11 cellular contexts compared by ENCODE assay signal in genomic region chr1:10779201-10779600, GRCh38. TPM values are rescaled to one million over a fixed set of nuclear protein-coding genes. Genes with fewer than 3 reads are reported as not detected.
DNase-seq lines count a peak whose midpoint lies in the region; ATAC-seq and TF ChIP-seq lines count a peak whose summit lies in the region.
"Had no signal": no experiment of that assay in that cellular context is flagged by ENCODE, and none has a peak within 500 bp of the region (broad histone marks: within the 10 kb centered on the region; RNA-seq: fewer than 3 reads in every experiment).

No MANE protein-coding gene starts in this region.

- peak; percentile 53 for DNase-seq in COLO829 (ENCODE audit: low spot score)
- DNase-seq in NCI-H1092 (lab: John Stamatoyannopoulos, UW): peak; percentile 86
- peak; percentile 70 for DNase-seq in RKO (ENCODE audit: low spot score)
- peak; percentile 29 for DNase-seq in kidney epithelial cell (ENCODE audit: low read depth)
- DNase-seq in stimulated activated naive CD8-positive, alpha-beta T cell treated with anti-CD3 and anti-CD28 coated beads, Interleukin-15, amount 100 ng/mL, for 72 hours: no peak
- no peak for DNase-seq in activated effector memory CD4-positive, alpha-beta T cell treated with anti-CD3 and anti-CD28 coated beads, Interleukin-2, amount 50 U/mL, for 16 hours
- DNase-seq: activated naive CD4-positive, alpha-beta T cell treated with Interleukin-2 at 50 U/mL for 16 hours; CD4-positive, alpha-beta T cell; endodermal cell had no signal

- H3K4me3 Mint-ChIP-seq in stimulated activated naive CD8-positive, alpha-beta T cell treated with anti-CD3 and anti-CD28 coated beads, Interleukin-15, amount 100 ng/mL, for 72 hours: no peak overlapping the region
- H3K4me3 Mint-ChIP-seq: CD4-positive, alpha-beta T cell; endodermal cell had no signal

- H3K27me3 Mint-ChIP-seq in stimulated activated naive CD8-positive, alpha-beta T cell treated with anti-CD3 and anti-CD28 coated beads, Interleukin-15, amount 100 ng/mL, for 72 hours: no peaks in the 10 kb centered on the region

- no peaks in the 10 kb centered on the region for H3K36me3 ChIP-seq in kidney epithelial cell (ENCODE audit: control insufficient read depth, insufficient read depth, low read length)

- H3K27me3 ChIP-seq in kidney epithelial cell (ENCODE audit: control insufficient read depth, insufficient read depth, low read length): peaks cover 11% of the 10 kb centered on the region

- no peak for TF ChIP-seq CTCF in kidney epithelial cell (IDR thresholded peaks at IDR 0.05; ENCODE audit: insufficient read depth, low read length, poor library complexity, severe bottlenecking)

- no peak overlapping the region for H3K4me3 ChIP-seq in kidney epithelial cell (ENCODE audit: low read depth, low read length)

- H3K9me3 Mint-ChIP-seq in stimulated activated naive CD8-positive, alpha-beta T cell treated with anti-CD3 and anti-CD28 coated beads, Interleukin-15, amount 100 ng/mL, for 72 hours: no peaks in the 10 kb centered on the region
- H3K9me3 Mint-ChIP-seq: CD4-positive, alpha-beta T cell; endodermal cell had no signal

- ATAC-seq in GM21367 (IDR thresholded peaks at IDR 0.05; ENCODE audit: unreplicated experiment): no peak
- ATAC-seq in stimulated activated naive CD8-positive, alpha-beta T cell treated with anti-CD3 and anti-CD28 coated beads, Interleukin-15, amount 100 ng/mL, for 72 hours: no peak
- ATAC-seq in GM19463 (IDR thresholded peaks at IDR 0.05; ENCODE audit: unreplicated experiment): no peak

- H3K4me1 Mint-ChIP-seq in stimulated activated naive CD8-positive, alpha-beta T cell treated with anti-CD3 and anti-CD28 coated beads, Interleukin-15, amount 100 ng/mL, for 72 hours: no peaks in the 10 kb centered on the region
- H3K4me1 Mint-ChIP-seq: endodermal cell had no signal

- H3K27ac Mint-ChIP-seq in stimulated activated naive CD8-positive, alpha-beta T cell treated with anti-CD3 and anti-CD28 coated beads, Interleukin-15, amount 100 ng/mL, for 72 hours: no peak overlapping the region
- H3K27ac Mint-ChIP-seq: CD4-positive, alpha-beta T cell; endodermal cell had no signal

RNA-seq across cellular contexts. Expression of gene CASZ1, which starts 17.2 kb away (rescaled TPM):
- 19.1 and 28.2 TPM in 2 replicates for total RNA-seq in kidney epithelial cell

Comparison
In these comparisons a context has a peak if more than half of its experiments do, and no peak if none do; other contexts are left out.
1. DNase-seq: peak in COLO829 (single experiment), NCI-H1092 (single experiment), RKO (single experiment) and kidney epithelial cell (single experiment); none in stimulated activated naive CD8-positive, alpha-beta T cell treated with anti-CD3 and anti-CD28 coated beads, Interleukin-15, amount 100 ng/mL, for 72 hours (0 of 2) and activated effector memory CD4-positive, alpha-beta T cell treated with anti-CD3 and anti-CD28 coated beads, Interleukin-2, amount 50 U/mL, for 16 hours (single experiment).